In the genomic region with DNA sequence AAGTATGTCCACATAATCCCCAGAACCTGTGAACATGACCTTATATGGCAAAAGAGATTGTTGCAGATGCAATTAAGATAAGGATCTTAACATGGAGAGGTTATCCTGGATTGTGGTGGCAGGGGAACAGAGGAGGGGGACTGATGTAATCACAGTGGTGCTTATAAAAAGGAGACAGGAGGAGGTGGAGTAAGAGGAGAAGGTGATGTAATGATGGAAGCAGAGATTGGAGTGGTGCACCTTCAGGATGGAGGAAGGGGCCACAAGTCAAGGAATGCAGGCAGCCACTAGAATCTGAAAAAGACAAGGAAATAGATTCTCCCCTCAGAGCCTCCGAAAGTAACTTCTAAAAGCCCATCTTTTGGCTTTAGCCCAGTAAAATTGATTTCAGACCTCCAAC, we compare ENCODE assay signal across 32 cellular contexts.
DNase-seq lines count a peak whose midpoint lies in the region; ATAC-seq, FAIRE-seq and TF ChIP-seq lines count a peak whose summit lies in the region.
"Had no signal": no experiment of that assay in that cellular context is flagged by ENCODE, and none has a peak within 500 bp of the region (broad histone marks: within the 10 kb centered on the region; RNA-seq: fewer than 3 reads in every experiment).

No MANE protein-coding gene starts in this region.

- POLR2A ChIA-PET in A549 (lab: Yijun Ruan, JAX): no interaction called here
- POLR2A ChIA-PET in HEK293 (lab: Yijun Ruan, JAX): no interaction called here

- DNase-seq in A549 (ENCODE audit: low read depth in 1 of 2, low spot score in 1 of 2) (no peak), SK-N-DZ (ENCODE audit: low spot score) (peak; percentile 46)
- DNase-seq in activated CD4-positive, alpha-beta T cell treated with anti-CD3 and anti-CD28 coated beads, Interleukin-2, amount 50 U/mL, for 1 hour: no peak
- DNase-seq in NK-92 treated with Interleukin-12 subunit alpha and Interleukin-12 subunit beta, amount 100 ng/mL, for 24 hours (lab: John Stamatoyannopoulos, UW): no peak
- DNase-seq: 8988T; ACHN; AML-193; BE2C; C1 segment of cervical spinal cord; Caco-2; Calu3; CD4-positive, alpha-beta memory T cell; CD4-positive, alpha-beta T cell; CD4-positive, CD25-positive, alpha-beta regulatory T cell; CD8-positive, alpha-beta memory T cell; CD8-positive, alpha-beta T cell; COR-L47; DMS 273 treated with DMSO at 0.1 percent for 48 hours; DMS153; DMS53; DMS79; DMS79 treated with DMSO at 0.1 percent for 48 hours; DND-41; EL had no signal

- 81% methylated on average over 1 of the region's 1 CpG for whole genome bisulfite sequencing in A549 (ENCODE audit: missing lambda C conversion rate)

- no peaks in the 10 kb centered on the region for H3K36me3 ChIP-seq in HEK293 (ENCODE audit: control insufficient read depth in 2 of 2, insufficient read depth in 1 of 2, low read length in 2 of 2)
- H3K36me3 ChIP-seq: BE2C; BLaER1; BLaER1 treated with 17β-estradiol and CSF1 and Interleukin-3, amounts not matched to agents 10 nM and 100 nM had no signal

- TF ChIP-seq RAD21 in A549 (conservative IDR thresholded peaks at IDR 0.05 in 1 of 2, IDR thresholded peaks at IDR 0.05 in 1 of 2): no peak

- H3K9me3 ChIP-seq in A549: no peaks in the 10 kb centered on the region
- H3K9me3 ChIP-seq in HEK293 (ENCODE audit: control insufficient read depth, insufficient read depth, low read depth, low read length): no peaks in the 10 kb centered on the region
- H3K9me3 ChIP-seq: BE2C, BLaER1, Caco-2 had no signal

- peak; percentile 43 for FAIRE-seq in A549 (lab: Jason Lieb, UNC)
- FAIRE-seq: A204.1, D721Med had no signal

- TF ChIP-seq CTCF in A549 (IDR thresholded peaks at IDR 0.05): no peak
- no peak for TF ChIP-seq CTCF in HEK293 (tag by site-specific recombination; IDR thresholded peaks at IDR 0.05)

- no peak overlapping the region for H3K27ac ChIP-seq in A549
- H3K27ac ChIP-seq in HEK293 (ENCODE audit: extremely low read depth, low read depth, low read length): no peak overlapping the region
- H3K27ac ChIP-seq: 22Rv1; BLaER1; BLaER1 treated with 17β-estradiol and CSF1 and Interleukin-3, amounts not matched to agents 10 nM and 100 nM; C4-2B had no signal

- H3K4me2 ChIP-seq in A549: no peak overlapping the region
- H3K4me2 ChIP-seq: BLaER1; BLaER1 treated with 17β-estradiol and CSF1 and Interleukin-3, amounts not matched to agents 10 nM and 100 nM had no signal

- ATAC-seq in A549 (no peak), HG03280 (IDR thresholded peaks at IDR 0.05; ENCODE audit: unreplicated experiment) (no peak)
- ATAC-seq: CD8-positive, alpha-beta T cell had no signal

- CTCF ChIA-PET in A549 (lab: Yijun Ruan, JAX): interaction anchor here (2.1 kb wide), 1 partner anchor 22 kb away, joined by 5 read pairs; no protein-coding TSS in a partner anchor
- CTCF ChIA-PET in HEK293 (lab: Yijun Ruan, JAX): no interaction called here

- no peak for TF ChIP-seq POLR2A in A549 (IDR thresholded peaks at IDR 0.05; ENCODE audit: low read length)

- H3K4me1 ChIP-seq in A549 (peaks cover 10% of the 10 kb centered on the region), HEK293 (ENCODE audit: control insufficient read depth, insufficient read depth, low read length) (no peaks in the 10 kb centered on the region)
- H3K4me1 ChIP-seq: BLaER1; BLaER1 treated with 17β-estradiol and CSF1 and Interleukin-3, amounts not matched to agents 10 nM and 100 nM; Caco-2 had no signal

- H3K4me3 ChIP-seq in A549 (no peak overlapping the region), HEK293 (ENCODE audit: low read depth, low read length) (no peak overlapping the region)
- H3K4me3 ChIP-seq: BLaER1; BLaER1 treated with 17β-estradiol and CSF1 and Interleukin-3, amounts not matched to agents 10 nM and 100 nM had no signal

- TF ChIP-seq EP300 in A549 (IDR thresholded peaks at IDR 0.05): no peak

TF ChIP-seq in A549, 52 proteins besides CTCF, POLR2A, EP300 and RAD21:
- TF ChIP-seq EHMT2 (IDR thresholded peaks at IDR 0.05; ENCODE audit: low read depth) (no peak), KDM1A (IDR thresholded peaks at IDR 0.05; ENCODE audit: low read depth) (no peak), MYC (IDR thresholded peaks at IDR 0.05; ENCODE audit: borderline replicate concordance, low read length) (no peak), FOSB (CRISPR knock-in tag; IDR thresholded peaks at IDR 0.05) (no peak), RARB (CRISPR knock-in tag; IDR thresholded peaks at IDR 0.05) (no peak), CBX2 (IDR thresholded peaks at IDR 0.05; ENCODE audit: borderline replicate concordance, low read depth) (no peak), HEYL (CRISPR knock-in tag; IDR thresholded peaks at IDR 0.05) (no peak), E2F6 (IDR thresholded peaks at IDR 0.05; ENCODE audit: borderline replicate concordance, low read depth) (no peak), CBX8 (IDR thresholded peaks at IDR 0.05) (no peak)
- TF ChIP-seq, protein P1, sequence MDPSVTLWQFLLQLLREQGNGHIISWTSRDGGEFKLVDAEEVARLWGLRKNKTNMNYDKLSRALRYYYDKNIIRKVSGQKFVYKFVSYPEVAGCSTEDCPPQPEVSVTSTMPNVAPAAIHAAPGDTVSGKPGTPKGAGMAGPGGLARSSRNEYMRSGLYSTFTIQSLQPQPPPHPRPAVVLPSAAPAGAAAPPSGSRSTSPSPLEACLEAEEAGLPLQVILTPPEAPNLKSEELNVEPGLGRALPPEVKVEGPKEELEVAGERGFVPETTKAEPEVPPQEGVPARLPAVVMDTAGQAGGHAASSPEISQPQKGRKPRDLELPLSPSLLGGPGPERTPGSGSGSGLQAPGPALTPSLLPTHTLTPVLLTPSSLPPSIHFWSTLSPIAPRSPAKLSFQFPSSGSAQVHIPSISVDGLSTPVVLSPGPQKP (IDR thresholded peaks at IDR 0.05; ENCODE audit: low read depth, low read length): no peak

TF ChIP-seq in HEK293, 187 proteins besides CTCF, POLR2A, EP300 and RAD21:
- TF ChIP-seq SETDB1 (IDR thresholded peaks at IDR 0.05; ENCODE audit: insufficient read length, low read length) (peak; percentile 87), ZNF132 (tag by site-specific recombination; IDR thresholded peaks at IDR 0.05; ENCODE audit: borderline replicate concordance) (no peak), SP7 (tag by site-specific recombination; IDR thresholded peaks at IDR 0.05) (no peak), ZNF174 (tag by site-specific recombination; IDR thresholded peaks at IDR 0.05) (no peak), TRIM28 (IDR thresholded peaks at IDR 0.05; ENCODE audit: borderline replicate concordance, low read length) (peak; percentile 90), PRDM1 (tag by site-specific recombination; IDR thresholded peaks at IDR 0.05) (no peak)
- TF ChIP-seq, protein P2, sequence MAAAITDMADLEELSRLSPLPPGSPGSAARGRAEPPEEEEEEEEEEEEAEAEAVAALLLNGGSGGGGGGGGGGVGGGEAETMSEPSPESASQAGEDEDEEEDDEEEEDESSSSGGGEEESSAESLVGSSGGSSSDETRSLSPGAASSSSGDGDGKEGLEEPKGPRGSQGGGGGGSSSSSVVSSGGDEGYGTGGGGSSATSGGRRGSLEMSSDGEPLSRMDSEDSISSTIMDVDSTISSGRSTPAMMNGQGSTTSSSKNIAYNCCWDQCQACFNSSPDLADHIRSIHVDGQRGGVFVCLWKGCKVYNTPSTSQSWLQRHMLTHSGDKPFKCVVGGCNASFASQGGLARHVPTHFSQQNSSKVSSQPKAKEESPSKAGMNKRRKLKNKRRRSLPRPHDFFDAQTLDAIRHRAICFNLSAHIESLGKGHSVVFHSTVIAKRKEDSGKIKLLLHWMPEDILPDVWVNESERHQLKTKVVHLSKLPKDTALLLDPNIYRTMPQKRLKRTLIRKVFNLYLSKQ (tag by site-specific recombination; IDR thresholded peaks at IDR 0.05; ENCODE audit: borderline replicate concordance): no peak
- TF ChIP-seq, protein P3, sequence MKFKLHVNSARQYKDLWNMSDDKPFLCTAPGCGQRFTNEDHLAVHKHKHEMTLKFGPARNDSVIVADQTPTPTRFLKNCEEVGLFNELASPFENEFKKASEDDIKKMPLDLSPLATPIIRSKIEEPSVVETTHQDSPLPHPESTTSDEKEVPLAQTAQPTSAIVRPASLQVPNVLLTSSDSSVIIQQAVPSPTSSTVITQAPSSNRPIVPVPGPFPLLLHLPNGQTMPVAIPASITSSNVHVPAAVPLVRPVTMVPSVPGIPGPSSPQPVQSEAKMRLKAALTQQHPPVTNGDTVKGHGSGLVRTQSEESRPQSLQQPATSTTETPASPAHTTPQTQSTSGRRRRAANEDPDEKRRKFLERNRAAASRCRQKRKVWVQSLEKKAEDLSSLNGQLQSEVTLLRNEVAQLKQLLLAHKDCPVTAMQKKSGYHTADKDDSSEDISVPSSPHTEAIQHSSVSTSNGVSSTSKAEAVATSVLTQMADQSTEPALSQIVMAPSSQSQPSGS (tag by site-specific recombination; IDR thresholded peaks at IDR 0.05; ENCODE audit: low read depth): peak; percentile 56; the same call in 1 of the 2 replicates
